In the genomic region with DNA sequence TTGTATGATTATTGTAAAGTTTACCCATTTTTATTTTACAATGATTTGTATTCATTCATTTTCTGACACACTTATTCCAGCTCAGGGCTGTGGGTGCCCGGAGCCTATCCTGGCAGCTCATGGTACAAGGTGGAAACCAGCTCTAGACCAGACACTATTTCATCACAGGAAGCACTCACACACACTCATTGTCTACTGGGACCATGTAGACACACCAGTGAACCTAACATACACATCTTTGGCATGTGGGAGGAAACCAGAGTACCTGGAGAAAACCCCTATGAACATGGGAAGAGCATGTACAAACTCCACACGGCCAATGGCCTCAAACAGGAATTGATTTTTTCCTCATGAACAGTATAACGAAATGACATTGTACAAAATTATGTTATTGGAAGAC, we compare ENCODE assay signal across 1 cellular context.
TF ChIP-seq lines count a peak whose summit lies in the region.

No MANE protein-coding gene starts in this region.

TF ChIP-seq in GM12878, 131 proteins besides CTCF, POLR2A, EP300 and RAD21:
- TF ChIP-seq BMI1 (IDR thresholded peaks at IDR 0.05; ENCODE audit: borderline replicate concordance), result no peak
- TF ChIP-seq ATF7 (IDR thresholded peaks at IDR 0.05; ENCODE audit: low read depth), result 0 out of 2 replicates have a peak, but pooled peaks have one; percentile 16
